9 cellular contexts compared by ENCODE assay signal in the genomic region with DNA sequence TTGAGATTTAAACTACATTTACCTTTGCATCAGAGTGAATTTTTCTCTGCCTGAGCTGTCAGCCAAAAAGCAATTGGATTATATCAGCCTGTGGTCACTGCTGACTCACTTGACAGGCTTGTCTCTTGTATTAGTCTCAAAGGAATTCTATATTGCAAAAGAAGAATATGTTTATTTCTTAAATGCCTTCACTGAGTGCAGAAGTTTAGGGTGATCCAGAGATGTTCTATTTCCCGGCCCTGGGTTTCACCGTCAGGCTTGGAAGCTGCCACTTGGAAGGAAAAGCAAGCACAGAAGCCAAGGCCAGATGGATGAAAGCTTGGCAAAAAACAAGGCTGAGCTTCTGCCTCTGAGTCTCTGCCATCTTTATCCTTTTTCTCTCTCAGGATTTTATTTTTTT.
DNase-seq lines count a peak whose midpoint lies in the region; FAIRE-seq and TF ChIP-seq lines count a peak whose summit lies in the region.
"Had no signal": no experiment of that assay in that cellular context is flagged by ENCODE, and none has a peak within 500 bp of the region (broad histone marks: within the 10 kb centered on the region; RNA-seq: fewer than 3 reads in every experiment).

No MANE protein-coding gene starts in this region.

- H3K27me3 ChIP-seq in stomach = no peaks in the 10 kb centered on the region

- WGBS in stomach, 5 donors = 46 to 82% (median 66%) methylated on average over 2 of the region's 2 CpGs

- TF ChIP-seq CTCF in stomach (IDR thresholded peaks at IDR 0.05) = no peak

- DNase-seq in HK-2 (ENCODE audit: unreplicated experiment) = peak; percentile 25
- DNase-seq in anterior cingulate cortex (lab: John Stamatoyannopoulos, UW) = peak in 40 of 58 donors; percentile 4 to 54 (median 28)
- peak; percentile 64 for DNase-seq in hepatic stellate cell (ENCODE audit: low spot score)
- no peak for DNase-seq in stomach
- no peak for DNase-seq in activated CD8-positive, alpha-beta memory T cell treated with anti-CD3 and anti-CD28 coated beads, Interleukin-2, amount 50 U/mL, for 4 hours
- DNase-seq in GM12892 (ENCODE audit: insufficient read length) = no peak
- no peak for DNase-seq in HuH-7.5 (ENCODE audit: low spot score)
- no peak for DNase-seq in NCI-H1048 (lab: John Stamatoyannopoulos, UW)
- DNase-seq: stimulated activated CD8-positive, alpha-beta memory T cell treated with anti-CD3 and anti-CD28 coated beads, Interleukin-4, amount 100 ng/mL, for 48 hours had no signal

- TF ChIP-seq EP300 in stomach (IDR thresholded peaks at IDR 0.05) = peak; percentile 34

- H3K9me3 ChIP-seq in stomach = no peaks in the 10 kb centered on the region

- no peak for FAIRE-seq in GM12892 (lab: Jason Lieb, UNC)

- peaks cover 4 to 24% (median 20%) of the 10 kb centered on the region in 4 donors for H3K36me3 ChIP-seq in stomach

- H3K27ac ChIP-seq in stomach = peak overlapping the region in 4 of 5 donors; percentile 57 to 80 (median 63)

- no peak overlapping the region for H3K4me3 ChIP-seq in stomach

- intact Hi-C loops in stomach (cut with DNase I; ENCODE audit: low total_unique reads) = no loop called here

- H3K4me1 ChIP-seq in stomach = peaks cover 0 to 39% (median 16%) of the 10 kb centered on the region in 4 donors

- TF ChIP-seq POLR2A in stomach (IDR thresholded peaks at IDR 0.05) (no peak), GM12892 (IDR thresholded peaks at IDR 0.05; ENCODE audit: low read depth, low read length) (no peak)

Comparison
In these comparisons a context has a peak if more than half of its experiments do, and no peak if none do; other contexts are left out.
1. DNase-seq: peak in HK-2 (single experiment), anterior cingulate cortex (40 of 58) and hepatic stellate cell (single experiment); none in stomach (single experiment), activated CD8-positive, alpha-beta memory T cell treated with anti-CD3 and anti-CD28 coated beads, Interleukin-2, amount 50 U/mL, for 4 hours (single experiment), GM12892 (single experiment), HuH-7.5 (single experiment) and NCI-H1048 (single experiment).